ENCODE assay signal across 18 cellular contexts in the genomic region with DNA sequence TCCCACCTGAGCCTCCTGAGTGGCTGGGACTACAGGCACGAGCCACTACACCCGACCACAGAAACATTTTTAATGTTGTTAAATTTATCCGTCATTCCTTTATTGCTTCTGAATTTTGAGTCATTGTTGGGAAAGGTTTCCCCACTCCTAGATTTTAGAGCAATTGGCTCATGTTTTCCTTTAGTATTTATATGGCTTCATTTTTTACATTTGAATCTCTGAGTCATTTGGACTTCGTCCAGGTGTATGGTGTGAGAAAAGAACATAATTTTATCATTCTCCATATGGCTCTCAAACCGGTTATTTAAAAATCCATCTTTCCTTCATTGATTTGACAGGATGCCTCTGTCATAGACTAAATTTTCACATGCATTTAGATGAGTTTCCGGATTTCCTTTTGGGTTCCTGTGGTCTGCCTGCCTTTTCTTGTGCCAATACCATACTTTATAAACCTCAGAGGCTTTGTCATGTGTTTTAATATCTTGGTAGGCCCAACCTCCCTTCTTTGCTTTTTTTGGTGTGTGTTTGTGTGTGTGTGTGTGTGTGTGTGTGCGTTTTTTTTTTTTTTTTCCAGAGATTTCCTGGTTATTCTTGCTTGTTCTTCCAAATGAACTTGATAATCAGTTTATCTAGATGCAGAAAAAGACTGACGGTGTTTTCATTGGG. TPM values are rescaled to one million over a fixed set of nuclear protein-coding genes. Genes with fewer than 3 reads are reported as not detected.
DNase-seq lines count a peak whose midpoint lies in the region; ATAC-seq and TF ChIP-seq lines count a peak whose summit lies in the region.
"Had no signal": no experiment of that assay in that cellular context is flagged by ENCODE, and none has a peak within 500 bp of the region (broad histone marks: within the 10 kb centered on the region; RNA-seq: fewer than 3 reads in every experiment).

No MANE protein-coding gene starts in this region.

- peaks cover 6 to 8% of the 10 kb centered on the region in 2 donors for H3K36me3 Mint-ChIP-seq in stimulated activated naive B cell treated with anti-CD40 and anti-IgM and Interleukin-4, amounts not matched to agents 10 μg/mL and 1 μg/mL and 100 μg/mL, for 72 hours
- H3K36me3 Mint-ChIP-seq: CD8-positive, alpha-beta T cell; stimulated activated memory B cell treated with anti-CD40 and anti-IgM and Interleukin-4, amounts not matched to agents 10 μg/mL and 1 μg/mL and 100 μg/mL, for 72 hours had no signal

- peaks cover 0 to 3% of the 10 kb centered on the region in 2 donors for H3K27me3 Mint-ChIP-seq in stimulated activated naive B cell treated with anti-CD40 and anti-IgM and Interleukin-4, amounts not matched to agents 10 μg/mL and 1 μg/mL and 100 μg/mL, for 72 hours

- H3K4me3 ChIP-seq in cardiac fibroblast (replicated peaks in 1 of 2; ENCODE audit: low read depth in 2 of 2, low read length in 2 of 2) (no peak overlapping the region), transverse colon (no peak overlapping the region), prostate gland (no peak overlapping the region)

- H3K36me3 ChIP-seq in transverse colon (no peaks in the 10 kb centered on the region), prostate gland (no peaks in the 10 kb centered on the region)

- no peak overlapping the region for H3K4me3 Mint-ChIP-seq in stimulated activated naive B cell treated with anti-CD40 and anti-IgM and Interleukin-4, amounts not matched to agents 10 μg/mL and 1 μg/mL and 100 μg/mL, for 72 hours
- H3K4me3 Mint-ChIP-seq: CD8-positive, alpha-beta T cell; endodermal cell; stimulated activated memory B cell treated with anti-CD40 and anti-IgM and Interleukin-4, amounts not matched to agents 10 μg/mL and 1 μg/mL and 100 μg/mL, for 72 hours had no signal

- TF ChIP-seq EP300 in transverse colon (IDR thresholded peaks at IDR 0.05; ENCODE audit: low read depth): no peak

- 52 to 62% methylated on average over 5 to 8 of the region's 8 CpGs for WGBS in transverse colon (ENCODE audit: low coverage in 1 of 2), 2 donors
- 63% methylated on average over 8 of the region's 8 CpGs for WGBS in prostate gland

- in situ Hi-C loops in transverse colon (cut with MboI; ENCODE audit: low pct_ligation_motif_present in 1 of 4, low pct_unique_long_range_greater_than_20kb in 1 of 4, low sequenced_read_pairs in 3 of 4): no loop called here

- H3K27me3 ChIP-seq in transverse colon (no peaks in the 10 kb centered on the region), prostate gland (replicated peaks; ENCODE audit: insufficient read depth) (no peaks in the 10 kb centered on the region)

- H3K4me1 ChIP-seq in transverse colon (peaks cover 0 to 3% (median 0%) of the 10 kb centered on the region in 4 donors), prostate gland (replicated peaks) (no peaks in the 10 kb centered on the region)

- H3K27ac ChIP-seq in transverse colon (no peak overlapping the region), prostate gland (no peak overlapping the region)
- H3K27ac ChIP-seq: WERI-Rb-1 had no signal

- TF ChIP-seq POLR2A in transverse colon (IDR thresholded peaks at IDR 0.05) (no peak), prostate gland (IDR thresholded peaks at IDR 0.05) (no peak)

- H3K9me3 Mint-ChIP-seq in stimulated activated naive B cell treated with anti-CD40 and anti-IgM and Interleukin-4, amounts not matched to agents 10 μg/mL and 1 μg/mL and 100 μg/mL, for 72 hours: peaks cover 5 to 8% of the 10 kb centered on the region in 2 donors
- H3K9me3 Mint-ChIP-seq: endodermal cell; stimulated activated memory B cell treated with anti-CD40 and anti-IgM and Interleukin-4, amounts not matched to agents 10 μg/mL and 1 μg/mL and 100 μg/mL, for 72 hours had no signal

- H3K9me3 ChIP-seq in transverse colon: no peaks in the 10 kb centered on the region
- H3K9me3 ChIP-seq in prostate gland: no peaks in the 10 kb centered on the region

- no peak for ATAC-seq in stimulated activated naive B cell treated with anti-CD40 and anti-IgM and Interleukin-4, amounts not matched to agents 10 μg/mL and 1 μg/mL and 100 μg/mL, for 72 hours (replicated peaks)
- ATAC-seq: CD8-positive, alpha-beta T cell; stimulated activated memory B cell treated with anti-CD40 and anti-IgM and Interleukin-4, amounts not matched to agents 10 μg/mL and 1 μg/mL and 100 μg/mL, for 72 hours had no signal

- intact Hi-C loops in transverse colon (cut with DNase I; ENCODE audit: low total_unique reads): no loop called here
- intact Hi-C loops in prostate gland (cut with DNase I): no loop called here

- DNase-seq in ELR (ENCODE audit: low read depth): peak; percentile 67
- peak; percentile 93 for DNase-seq in NCI-H1694 treated with DMSO at 0.1 percent for 48 hours (lab: John Stamatoyannopoulos, UW)
- DNase-seq in cardiac fibroblast (ENCODE audit: low read depth in 2 of 2): peak; percentile 71 to 76
- DNase-seq in myocyte (ENCODE audit: low read depth): peak; percentile 26
- DNase-seq in transverse colon: no peak
- DNase-seq in NCI-H2029 treated with DMSO at 0.1 percent for 48 hours (lab: John Stamatoyannopoulos, UW): no peak
- no peak for DNase-seq in prostate gland (ENCODE audit: low spot score)
- no peak for DNase-seq in stimulated activated naive B cell treated with anti-CD40 and anti-IgM and Interleukin-4, amounts not matched to agents 10 μg/mL and 1 μg/mL and 100 μg/mL, for 72 hours
- DNase-seq: activated CD8-positive, alpha-beta memory T cell treated with anti-CD3 and anti-CD28 coated beads, Interleukin-2, amount 50 U/mL, for 4 hours; CD8-positive, alpha-beta T cell; NCI-H1048; NCI-H510A treated with DMSO at 0.1 percent for 48 hours; SHP77 treated with DMSO at 0.1 percent for 48 hours; stimulated activated CD4-positive, alpha-beta T cell treated with anti-CD3 and anti-CD28 coated beads, Interleukin-1b, Interleukin-23, amount 100 ng/mL, for 48 hours; WERI-Rb-1 had no signal

- no peaks in the 10 kb centered on the region for H3K4me1 Mint-ChIP-seq in stimulated activated naive B cell treated with anti-CD40 and anti-IgM and Interleukin-4, amounts not matched to agents 10 μg/mL and 1 μg/mL and 100 μg/mL, for 72 hours
- H3K4me1 Mint-ChIP-seq: stimulated activated memory B cell treated with anti-CD40 and anti-IgM and Interleukin-4, amounts not matched to agents 10 μg/mL and 1 μg/mL and 100 μg/mL, for 72 hours had no signal

- no peak overlapping the region for H3K27ac Mint-ChIP-seq in stimulated activated naive B cell treated with anti-CD40 and anti-IgM and Interleukin-4, amounts not matched to agents 10 μg/mL and 1 μg/mL and 100 μg/mL, for 72 hours
- H3K27ac Mint-ChIP-seq: CD8-positive, alpha-beta T cell; endodermal cell; stimulated activated memory B cell treated with anti-CD40 and anti-IgM and Interleukin-4, amounts not matched to agents 10 μg/mL and 1 μg/mL and 100 μg/mL, for 72 hours had no signal

- TF ChIP-seq CTCF in cardiac fibroblast (IDR thresholded peaks at IDR 0.05; ENCODE audit: low read depth, low read length): no peak
- no peak for TF ChIP-seq CTCF in transverse colon (IDR thresholded peaks at IDR 0.05)
- no peak for TF ChIP-seq CTCF in prostate gland (IDR thresholded peaks at IDR 0.05)

RNA-seq across cellular contexts. Expression of a gene that starts 30.9 kb away (rescaled TPM):
- total RNA-seq in myocyte: 0.11 TPM in 1 of 2 replicates, not detected in the other
- not detected for polyA plus RNA-seq in myocyte (2012)
- not detected for total RNA-seq in transverse colon
- not detected for total RNA-seq in prostate gland
- total RNA-seq: CD8-positive, alpha-beta T cell; mesenteric fat pad had no signal

Comparison
In these comparisons a context has a peak if more than half of its experiments do, and no peak if none do; other contexts are left out.
1. DNase-seq: peak in ELR (single experiment), NCI-H1694 treated with DMSO at 0.1 percent for 48 hours (single experiment), cardiac fibroblast (2 of 2) and myocyte (single experiment); none in transverse colon (single experiment), NCI-H2029 treated with DMSO at 0.1 percent for 48 hours (single experiment), prostate gland (single experiment) and stimulated activated naive B cell treated with anti-CD40 and anti-IgM and Interleukin-4, amounts not matched to agents 10 μg/mL and 1 μg/mL and 100 μg/mL, for 72 hours (single experiment).